In the genomic region with DNA sequence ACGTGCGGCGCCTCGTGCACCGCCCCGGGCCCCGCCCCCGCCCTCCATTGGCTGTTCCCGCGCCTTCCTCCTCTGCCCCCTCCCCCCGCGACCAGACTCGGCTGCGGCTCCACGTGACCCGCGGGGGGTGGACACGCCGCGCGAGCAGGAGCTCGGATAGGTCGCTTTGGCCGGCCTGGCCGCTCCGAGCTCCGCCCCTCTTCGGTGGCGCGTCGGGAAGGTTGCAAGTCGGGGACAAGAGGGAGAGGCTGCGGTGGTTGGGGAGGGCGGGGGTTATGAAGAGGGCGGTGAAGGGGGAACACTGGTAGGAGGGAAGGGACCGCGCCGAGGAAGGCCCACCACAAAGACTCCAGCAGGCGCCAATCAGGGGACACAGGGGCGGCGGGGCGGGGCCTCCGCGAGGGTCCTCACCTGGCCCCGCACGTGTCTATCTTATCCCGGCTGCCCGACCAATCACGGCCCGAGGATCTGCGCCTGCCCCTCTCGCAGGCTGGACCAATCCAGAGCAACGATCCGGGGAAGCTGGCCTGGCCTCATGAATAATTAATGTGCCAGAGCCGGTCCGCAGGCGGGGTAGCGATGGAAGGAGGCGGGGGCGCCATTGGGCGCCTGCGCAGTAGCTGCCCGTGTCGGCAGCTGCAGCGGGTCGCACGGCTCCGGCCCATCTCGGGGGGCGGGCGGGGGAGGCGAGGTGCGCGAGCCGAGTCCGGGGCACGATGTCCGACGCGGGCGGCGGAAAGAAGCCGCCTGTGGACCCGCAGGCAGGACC, we compare ENCODE assay signal across 8 cellular contexts. TPM values are rescaled to one million over a fixed set of nuclear protein-coding genes. Genes with fewer than 3 reads are reported as not detected.
A peak's percentile ranks its signal among the peaks of the same experiment; 100 is the strongest.
DNase-seq lines count a peak whose midpoint lies in the region; ATAC-seq and TF ChIP-seq lines count a peak whose summit lies in the region.

A gene with protein sequence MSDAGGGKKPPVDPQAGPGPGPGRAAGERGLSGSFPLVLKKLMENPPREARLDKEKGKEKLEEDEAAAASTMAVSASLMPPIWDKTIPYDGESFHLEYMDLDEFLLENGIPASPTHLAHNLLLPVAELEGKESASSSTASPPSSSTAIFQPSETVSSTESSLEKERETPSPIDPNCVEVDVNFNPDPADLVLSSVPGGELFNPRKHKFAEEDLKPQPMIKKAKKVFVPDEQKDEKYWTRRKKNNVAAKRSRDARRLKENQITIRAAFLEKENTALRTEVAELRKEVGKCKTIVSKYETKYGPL (plus strand): TSS at position 614 of the 769 bp plus-strand sequence. CDS start 103 bp downstream, at position 717.

- peak within 1 kb of the TSS; percentile 79 for H3K27ac ChIP-seq in CD8-positive, alpha-beta memory T cell (ENCODE audit: low read depth, low read length)
- peak within 1 kb of the TSS; percentile 97 for H3K27ac ChIP-seq in lower lobe of right lung

- no peaks in the 10 kb centered on the region for H3K9me3 Mint-ChIP-seq in CD8-positive, alpha-beta memory T cell

- peak within 1 kb of the TSS; percentile 75 for H3K4me3 ChIP-seq in CD8-positive, alpha-beta memory T cell (ENCODE audit: low read length)
- H3K4me3 ChIP-seq in lower lobe of right lung, result peak within 1 kb of the TSS; percentile 80

- H3K27me3 ChIP-seq in CD8-positive, alpha-beta memory T cell (ENCODE audit: insufficient read depth, low read length, poor library complexity, severe bottlenecking), result no peaks in the 10 kb centered on the region
- no peaks in the 10 kb centered on the region for H3K27me3 ChIP-seq in lower lobe of right lung (ENCODE audit: low read depth)

- H3K4me1 ChIP-seq in CD8-positive, alpha-beta memory T cell (ENCODE audit: insufficient read depth, low read length), result peaks cover 6% of the 10 kb centered on the region
- H3K4me1 ChIP-seq in lower lobe of right lung, result peaks cover 28% of the 10 kb centered on the region

- no peak for TF ChIP-seq CTCF in GM20000 (IDR thresholded peaks at IDR 0.05; ENCODE audit: extremely low read depth, missing control alignments)
- no peak for TF ChIP-seq CTCF in lower lobe of right lung (IDR thresholded peaks at IDR 0.05)

- H3K36me3 Mint-ChIP-seq in CD8-positive, alpha-beta memory T cell, result peaks cover 0 to 4% (median 0%) of the 10 kb centered on the region in 3 donors

- no peaks in the 10 kb centered on the region for H3K9me3 ChIP-seq in CD8-positive, alpha-beta memory T cell (ENCODE audit: low read length)
- no peaks in the 10 kb centered on the region for H3K9me3 ChIP-seq in lower lobe of right lung

- peak; percentile 93 to 95 for ATAC-seq in lower lobe of right lung

- intact Hi-C loops in lower lobe of right lung (cut with DNase I), result no loop called here

- peak within 1 kb of the TSS; percentile 78 to 98 (median 96) for H3K27ac Mint-ChIP-seq in CD8-positive, alpha-beta memory T cell

- H3K36me3 ChIP-seq in CD8-positive, alpha-beta memory T cell (ENCODE audit: insufficient read depth, low read length), result no peaks in the 10 kb centered on the region
- H3K36me3 ChIP-seq in lower lobe of right lung, result peaks cover 2% of the 10 kb centered on the region

- POLR2A ChIA-PET in CD8-positive, alpha-beta memory T cell (lab: Charles Lee), result interaction anchor here (0.5 to 2.0 kb wide), 17 partner anchors 22 to 1337 kb away, joined by 3 to 23 read pairs (median 5); a partner anchor contains a TSS

- H3K4me3 Mint-ChIP-seq in CD8-positive, alpha-beta memory T cell, result peak within 1 kb of the TSS; percentile 87 to 98 (median 92)

- no peaks in the 10 kb centered on the region for H3K27me3 Mint-ChIP-seq in CD8-positive, alpha-beta memory T cell

- DNase-seq in CD8-positive, alpha-beta memory T cell, result peak; percentile 97 to 99 (median 99)
- DNase-seq in GM20000 (ENCODE audit: low spot score), result peak; percentile 99
- peak; percentile 88 for DNase-seq in HS-5 (ENCODE audit: low read depth)
- DNase-seq in NK-92 (lab: John Stamatoyannopoulos, UW; ENCODE audit: unreplicated experiment), result peak; percentile 99
- DNase-seq in activated CD8-positive, alpha-beta memory T cell treated with anti-CD3 and anti-CD28 coated beads for 24 hours, result peak; percentile 98
- DNase-seq in effector CD4-positive, alpha-beta T cell, result peak; percentile 98
- DNase-seq in lower lobe of right lung, result peak; percentile 99
- peak; percentile 94 to 95 (median 95) for DNase-seq in stimulated activated CD4-positive, alpha-beta T cell treated with anti-CD3 and anti-CD28 coated beads, TNF-alpha, amount 100 ng/mL, for 1 hour (ENCODE audit: low read depth in 3 of 3, low spot score in 1 of 3)

- peaks cover 9 to 21% (median 20%) of the 10 kb centered on the region in 3 donors for H3K4me1 Mint-ChIP-seq in CD8-positive, alpha-beta memory T cell

- CTCF ChIA-PET in CD8-positive, alpha-beta memory T cell (lab: Charles Lee), result interaction anchor here (0.6 to 1.7 kb wide), 8 partner anchors 16 to 672 kb away, joined by 3 to 6 read pairs (median 4); a partner anchor contains a TSS

RNA-seq across cellular contexts. Expression of the gene that starts here (rescaled TPM):
- total RNA-seq in CD8-positive, alpha-beta memory T cell, result 1 to 10 TPM; 1.8 to 3.5 TPM
- 5.3 TPM for polyA plus RNA-seq in CD8-positive, alpha-beta memory T cell
- 29.7 TPM for total RNA-seq in lower lobe of right lung

Comparison
In these comparisons a context has a peak if more than half of its experiments do, and no peak if none do; other contexts are left out.
1. Peak in every context shown above with its lines: DNase-seq, ATAC-seq, H3K4me3 ChIP-seq and H3K27ac ChIP-seq.